Comparison of ENCODE assay signal across 9 cellular contexts in genomic region chr22:40668611-40669390, GRCh38. TPM values are rescaled to one million over a fixed set of nuclear protein-coding genes. Genes with fewer than 3 reads are reported as not detected.
DNase-seq lines count a peak whose midpoint lies in the region; ATAC-seq and TF ChIP-seq lines count a peak whose summit lies in the region.
"Had no signal": no experiment of that assay in that cellular context is flagged by ENCODE, and none has a peak within 500 bp of the region (broad histone marks: within the 10 kb centered on the region; RNA-seq: fewer than 3 reads in every experiment).

No MANE protein-coding gene starts in this region.

- H3K4me1 Mint-ChIP-seq in activated CD4-positive, alpha-beta T cell treated with anti-CD3 and anti-CD28 coated beads for 36 hours = peaks cover 21% of the 10 kb centered on the region
- peaks cover 7% of the 10 kb centered on the region for H3K4me1 Mint-ChIP-seq in T-helper 17 cell

- H3K36me3 ChIP-seq in skeletal muscle tissue (ENCODE audit: control insufficient read depth in 3 of 3, insufficient read depth in 3 of 3, low read length in 3 of 3) = no peaks in the 10 kb centered on the region
- no peaks in the 10 kb centered on the region for H3K36me3 ChIP-seq in OCI-LY7 (ENCODE audit: insufficient read depth, low read length)

- no peaks in the 10 kb centered on the region for H3K79me2 ChIP-seq in OCI-LY7 (ENCODE audit: insufficient read depth, low read depth, low read length)

- no peaks in the 10 kb centered on the region for H3K9me3 ChIP-seq in T-helper 17 cell (ENCODE audit: control insufficient read depth, low read length, poor library complexity, severe bottlenecking)
- no peaks in the 10 kb centered on the region for H3K9me3 ChIP-seq in skeletal muscle tissue (ENCODE audit: control insufficient read depth in 3 of 3, low read length in 3 of 3)
- no peaks in the 10 kb centered on the region for H3K9me3 ChIP-seq in OCI-LY7 (ENCODE audit: low read length)

- H3K4me2 ChIP-seq in OCI-LY7 (ENCODE audit: low read length) = no peak overlapping the region

- H3K4me3 ChIP-seq in skeletal muscle tissue (ENCODE audit: low read length in 3 of 3) = no peak overlapping the region
- H3K4me3 ChIP-seq in OCI-LY7 (ENCODE audit: low read depth, low read length, poor library complexity, severe bottlenecking) = no peak overlapping the region

- no peak overlapping the region for H3K4me3 Mint-ChIP-seq in activated CD4-positive, alpha-beta T cell treated with anti-CD3 and anti-CD28 coated beads for 36 hours
- H3K4me3 Mint-ChIP-seq in T-helper 17 cell = no peak overlapping the region

- POLR2A ChIA-PET in activated CD4-positive, alpha-beta T cell treated with anti-CD3 and anti-CD28 coated beads for 36 hours (lab: Charles Lee) = interaction anchor here (1.2 kb wide), 1 partner anchor 17 kb away, joined by 5 read pairs; no protein-coding TSS in a partner anchor
- POLR2A ChIA-PET in OCI-LY7 (lab: Charles Lee) = no interaction called here

- no peak for TF ChIP-seq CTCF in OCI-LY7 (conservative IDR thresholded peaks at IDR 0.05; ENCODE audit: low read length)

- no peaks in the 10 kb centered on the region for H3K36me3 Mint-ChIP-seq in activated CD4-positive, alpha-beta T cell treated with anti-CD3 and anti-CD28 coated beads for 36 hours (ENCODE audit: low read depth)
- no peaks in the 10 kb centered on the region for H3K36me3 Mint-ChIP-seq in T-helper 17 cell (ENCODE audit: low read depth)

- no peaks in the 10 kb centered on the region for H3K27me3 ChIP-seq in skeletal muscle tissue (ENCODE audit: control insufficient read depth in 3 of 3, insufficient read depth in 3 of 3, low read length in 3 of 3)

- no peak overlapping the region for H3K9ac ChIP-seq in skeletal muscle tissue (ENCODE audit: low read depth in 1 of 3, low read length in 3 of 3)

- no TSS peak for BruUV-seq in OCI-LY7 (replicated peaks; lab: Mats Ljungman, UMichigan)

- peaks cover 18 to 26% (median 20%) of the 10 kb centered on the region in 3 donors for H3K4me1 ChIP-seq in skeletal muscle tissue (ENCODE audit: control insufficient read depth in 3 of 3, insufficient read depth in 3 of 3, low read length in 3 of 3)
- no peaks in the 10 kb centered on the region for H3K4me1 ChIP-seq in OCI-LY7 (ENCODE audit: insufficient read depth, low read length, poor library complexity, severe bottlenecking)

- peak; percentile 30 for DNase-seq in activated CD4-positive, alpha-beta T cell treated with anti-CD3 and anti-CD28 coated beads for 36 hours
- no peak for DNase-seq in activated CD4-positive, alpha-beta T cell treated with anti-CD3 and anti-CD28 coated beads for 48 hours
- DNase-seq in T-helper 17 cell (no peak), fibroblast of gingiva (ENCODE audit: low read depth) (peak; percentile 55), OCI-LY7 (ENCODE audit: low spot score) (no peak), RPMI8226 (no peak), HT-29 (ENCODE audit: low spot score) (no peak)

- no peak overlapping the region for H2AFZ ChIP-seq in OCI-LY7 (ENCODE audit: low read length)

- CTCF ChIA-PET in activated CD4-positive, alpha-beta T cell treated with anti-CD3 and anti-CD28 coated beads for 36 hours (lab: Charles Lee) = interaction anchor here (0.7 to 1.3 kb wide), 4 partner anchors 11 to 145 kb away, joined by 3 to 4 read pairs (median 3); no protein-coding TSS in a partner anchor
- CTCF ChIA-PET in OCI-LY7 (lab: Charles Lee; ENCODE audit: unreplicated experiment) = no interaction called here

- peak; percentile 91 for ATAC-seq in activated CD4-positive, alpha-beta T cell treated with anti-CD3 and anti-CD28 coated beads for 36 hours
- ATAC-seq in T-helper 17 cell = no peak

- intact Hi-C loops in activated CD4-positive, alpha-beta T cell treated with anti-CD3 and anti-CD28 coated beads for 36 hours (cut with DNase I, micrococcal nuclease) = loop anchor here (1.0 to 2.0 kb wide), 3 partner anchors 16 to 42 kb away; no protein-coding TSS in a partner anchor
- intact Hi-C loops in OCI-LY7 (cut with micrococcal nuclease; ENCODE audit: unreplicated experiment) = no loop called here

- no peaks in the 10 kb centered on the region for H3K9me2 ChIP-seq in OCI-LY7 (ENCODE audit: insufficient read depth, low read length)

- H3K27me3 Mint-ChIP-seq in activated CD4-positive, alpha-beta T cell treated with anti-CD3 and anti-CD28 coated beads for 36 hours = no peaks in the 10 kb centered on the region
- H3K27me3 Mint-ChIP-seq in T-helper 17 cell = no peaks in the 10 kb centered on the region

- H3K27ac ChIP-seq in skeletal muscle tissue (ENCODE audit: low read depth, low read length) (peak overlapping the region; percentile 69), OCI-LY7 (ENCODE audit: low read depth, low read length, poor library complexity, severe bottlenecking) (no peak overlapping the region)

- H3K9me3 Mint-ChIP-seq in activated CD4-positive, alpha-beta T cell treated with anti-CD3 and anti-CD28 coated beads for 36 hours (ENCODE audit: low read depth) = no peaks in the 10 kb centered on the region

- peak overlapping the region; percentile 92 for H3K27ac Mint-ChIP-seq in activated CD4-positive, alpha-beta T cell treated with anti-CD3 and anti-CD28 coated beads for 36 hours
- peak overlapping the region; percentile 6 for H3K27ac Mint-ChIP-seq in T-helper 17 cell

- H4K20me1 ChIP-seq in OCI-LY7 (ENCODE audit: insufficient read depth, low read length) = no peaks in the 10 kb centered on the region

RNA-seq across cellular contexts. Expression of gene MCHR1, which starts 10.5 kb away (rescaled TPM):
- not detected for total RNA-seq in activated CD4-positive, alpha-beta T cell treated with anti-CD3 and anti-CD28 coated beads for 36 hours
- not detected for total RNA-seq in T-helper 17 cell
- 1.6 TPM for total RNA-seq in skeletal muscle tissue
- total RNA-seq in OCI-LY7 (2014; rRNA removed; shearing (Covaris generic)) = not detected in 2 replicates
- total RNA-seq in OCI-LY7 (2022) = not detected in 2 replicates
- not detected in 2 replicates for total RNA-seq in HT-29 (2014; rRNA removed; shearing (Covaris generic))
- total RNA-seq: T-helper 1 cell treated with Interleukin-12 subunit alpha and Interleukin-12 subunit beta and Interleukin-4 antibody, amounts not matched to agents 30 ng/mL and 1 ng/mL, for 36 hours had no signal

RNA-seq across cellular contexts. Expression of gene MRTFA, which starts 32.3 kb away (rescaled TPM):
- 10 to 100 TPM; 41.0 to 43.2 TPM for total RNA-seq in activated CD4-positive, alpha-beta T cell treated with anti-CD3 and anti-CD28 coated beads for 36 hours
- total RNA-seq in T-helper 17 cell (10 to 100 TPM; 70.1 to 71.5 TPM), skeletal muscle tissue (25.6 TPM), OCI-LY7 (2022) (60.4 and 66.9 TPM in 2 replicates)
- total RNA-seq in OCI-LY7 (2014; rRNA removed; shearing (Covaris generic)) = 25.6 and 47.7 TPM in 2 replicates
- 23.6 and 26.1 TPM in 2 replicates for total RNA-seq in HT-29 (2014; rRNA removed; shearing (Covaris generic))

Comparison
In these comparisons a context has a peak if more than half of its experiments do, and no peak if none do; other contexts are left out.
1. DNase-seq: peak in activated CD4-positive, alpha-beta T cell treated with anti-CD3 and anti-CD28 coated beads for 36 hours (single experiment) and fibroblast of gingiva (single experiment); none in activated CD4-positive, alpha-beta T cell treated with anti-CD3 and anti-CD28 coated beads for 48 hours (single experiment), T-helper 17 cell (0 of 3), OCI-LY7 (single experiment), RPMI8226 (single experiment) and HT-29 (single experiment).